16 cellular contexts compared by ENCODE assay signal in genomic region chr12:123098780-123099179, GRCh38.
"Had no signal": no experiment of that assay in that cellular context is flagged by ENCODE, and none has a peak within 500 bp of the region (broad histone marks: within the 10 kb centered on the region; RNA-seq: fewer than 3 reads in every experiment).

No MANE protein-coding gene starts in this region.

- H3K27ac Mint-ChIP-seq: activated CD4-positive, alpha-beta T cell treated with anti-CD3 and anti-CD28 coated beads, Interleukin-2, amount 10 ng/mL, durations not matched to agents 7 days and 5 days; activated CD8-positive, alpha-beta T cell treated with anti-CD3 and anti-CD28 coated beads, Interleukin-2, amount 10 ng/mL, durations not matched to agents 7 days and 5 days; activated naive CD4-positive, alpha-beta T cell treated with anti-CD3 and anti-CD28 coated beads, Interleukin-2, amount 10 ng/mL, durations not matched to agents 7 days and 5 days; stimulated activated naive B cell treated with anti-CD40 and anti-IgM and Interleukin-4, amounts not matched to agents 10 μg/mL and 1 μg/mL and 100 μg/mL, for 72 hours; T-helper 1 cell treated with Interleukin-12 subunit alpha and Interleukin-12 subunit beta and Interleukin-4 antibody, amounts not matched to agents 30 μg/mL and 1 μg/mL, for 36 hours had no signal

- H3K4me3 ChIP-seq: ovary had no signal

- H3K9me3 Mint-ChIP-seq: activated CD4-positive, alpha-beta T cell treated with anti-CD3 and anti-CD28 coated beads, Interleukin-2, amount 10 ng/mL, durations not matched to agents 7 days and 5 days; activated naive CD4-positive, alpha-beta T cell treated with anti-CD3 and anti-CD28 coated beads, Interleukin-2, amount 10 ng/mL, durations not matched to agents 7 days and 5 days; naive thymus-derived CD4-positive, alpha-beta T cell; stimulated activated naive B cell treated with anti-CD40 and anti-IgM and Interleukin-4, amounts not matched to agents 10 μg/mL and 1 μg/mL and 100 μg/mL, for 72 hours; T-helper 1 cell treated with Interleukin-12 subunit alpha and Interleukin-12 subunit beta and Interleukin-4 antibody, amounts not matched to agents 30 μg/mL and 1 μg/mL, for 36 hours had no signal

- H3K4me3 Mint-ChIP-seq: activated CD4-positive, alpha-beta T cell treated with anti-CD3 and anti-CD28 coated beads, Interleukin-2, amount 10 ng/mL, durations not matched to agents 7 days and 5 days; activated CD8-positive, alpha-beta T cell treated with anti-CD3 and anti-CD28 coated beads, Interleukin-2, amount 10 ng/mL, durations not matched to agents 7 days and 5 days; activated naive CD4-positive, alpha-beta T cell treated with anti-CD3 and anti-CD28 coated beads, Interleukin-2, amount 10 ng/mL, durations not matched to agents 7 days and 5 days; naive thymus-derived CD4-positive, alpha-beta T cell; stimulated activated naive B cell treated with anti-CD40 and anti-IgM and Interleukin-4, amounts not matched to agents 10 μg/mL and 1 μg/mL and 100 μg/mL, for 72 hours; T-helper 1 cell treated with Interleukin-12 subunit alpha and Interleukin-12 subunit beta and Interleukin-4 antibody, amounts not matched to agents 30 μg/mL and 1 μg/mL, for 36 hours had no signal

- H3K36me3 ChIP-seq: ovary had no signal

- DNase-seq: activated CD4-positive, alpha-beta T cell treated with anti-CD3 and anti-CD28 coated beads, Interleukin-2, amount 10 ng/mL, durations not matched to agents 7 days and 5 days; activated CD8-positive, alpha-beta memory T cell treated with anti-CD3 and anti-CD28 coated beads, Interleukin-2, amount 50 U/mL, for 4 hours; activated CD8-positive, alpha-beta T cell treated with anti-CD3 and anti-CD28 coated beads, Interleukin-2, amount 10 ng/mL, durations not matched to agents 7 days and 5 days; activated effector memory CD4-positive, alpha-beta T cell treated with Interleukin-2 at 50 U/mL for 16 hours; activated naive CD4-positive, alpha-beta T cell treated with anti-CD3 and anti-CD28 coated beads, Interleukin-2, amount 10 ng/mL, durations not matched to agents 7 days and 5 days; activated T-cell treated with anti-CD3 and anti-CD28 coated beads, Interleukin-2, amount 50 U/mL, for 48 hours; hypothalamus; kidney; mesenchymal stem cell; naive thymus-derived CD4-positive, alpha-beta T cell; ovary; stimulated activated CD4-positive, alpha-beta T cell treated with anti-CD3 and anti-CD28 coated beads, Interleukin-4, amount 100 ng/mL, for 24 hours; stimulated activated naive B cell treated with anti-CD40 and anti-IgM and Interleukin-4, amounts not matched to agents 10 μg/mL and 1 μg/mL and 100 μg/mL, for 72 hours had no signal

- H3K9me3 ChIP-seq: ovary had no signal

- H3K27me3 Mint-ChIP-seq: activated CD4-positive, alpha-beta T cell treated with anti-CD3 and anti-CD28 coated beads, Interleukin-2, amount 10 ng/mL, durations not matched to agents 7 days and 5 days; activated naive CD4-positive, alpha-beta T cell treated with anti-CD3 and anti-CD28 coated beads, Interleukin-2, amount 10 ng/mL, durations not matched to agents 7 days and 5 days; naive thymus-derived CD4-positive, alpha-beta T cell; stimulated activated naive B cell treated with anti-CD40 and anti-IgM and Interleukin-4, amounts not matched to agents 10 μg/mL and 1 μg/mL and 100 μg/mL, for 72 hours had no signal

- H3K27me3 ChIP-seq: ovary had no signal

- ATAC-seq: activated CD4-positive, CD25-positive, alpha-beta regulatory T cell treated with anti-CD3 and anti-CD28 coated beads, Interleukin-2, amount 50 U/mL, for 24 hours; activated CD8-positive, alpha-beta T cell treated with anti-CD3 and anti-CD28 coated beads, Interleukin-2, amount 10 ng/mL, durations not matched to agents 7 days and 5 days; naive thymus-derived CD4-positive, alpha-beta T cell; sciatic nerve; stimulated activated naive B cell treated with anti-CD40 and anti-IgM and Interleukin-4, amounts not matched to agents 10 μg/mL and 1 μg/mL and 100 μg/mL, for 72 hours had no signal
